Comparison of ENCODE assay signal across 9 cellular contexts in the genomic region with DNA sequence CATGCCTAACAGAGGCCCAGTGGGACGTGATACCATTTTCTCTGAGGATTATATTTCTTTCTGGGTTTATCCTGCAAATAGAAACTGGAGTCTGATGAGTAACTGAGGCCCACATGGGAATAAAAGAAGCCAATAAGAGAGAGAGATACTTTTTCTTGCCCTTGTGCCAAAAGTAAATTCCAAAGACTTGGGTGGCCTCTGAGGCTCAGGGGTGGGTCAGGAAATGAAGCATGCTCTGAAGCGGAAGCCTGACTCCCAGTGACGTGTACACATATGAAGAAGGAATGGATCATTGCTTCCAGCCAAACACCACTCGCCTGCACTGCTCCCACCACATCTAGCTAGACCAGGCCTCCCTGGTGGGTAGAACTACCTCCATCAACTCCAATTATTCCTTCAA.
DNase-seq lines count a peak whose midpoint lies in the region; ATAC-seq, FAIRE-seq and TF ChIP-seq lines count a peak whose summit lies in the region.
"Had no signal": no experiment of that assay in that cellular context is flagged by ENCODE, and none has a peak within 500 bp of the region (broad histone marks: within the 10 kb centered on the region; RNA-seq: fewer than 3 reads in every experiment).

No MANE protein-coding gene starts in this region.

- H3K4me2 ChIP-seq in trophoblast cell (ENCODE audit: low read length), result no peak overlapping the region

- H3K9me3 ChIP-seq in right cardiac atrium (ENCODE audit: control insufficient read depth, low read length) (no peaks in the 10 kb centered on the region), upper lobe of left lung (no peaks in the 10 kb centered on the region), trophoblast cell (ENCODE audit: insufficient read depth, low read depth, low read length) (no peaks in the 10 kb centered on the region)

- in situ Hi-C loops in brain microvascular endothelial cell (cut with HindIII; ENCODE audit: low pct_ligation_motif_present, low sequenced_read_pairs), result no loop called here

- H3K27me3 ChIP-seq in brain microvascular endothelial cell (replicated peaks) (no peaks in the 10 kb centered on the region), right cardiac atrium (ENCODE audit: control insufficient read depth, insufficient read depth) (no peaks in the 10 kb centered on the region), upper lobe of left lung (no peaks in the 10 kb centered on the region), trophoblast cell (ENCODE audit: insufficient read depth, low read length) (no peaks in the 10 kb centered on the region)

- H2AFZ ChIP-seq in trophoblast cell (ENCODE audit: insufficient read depth, low read length, poor library complexity), result no peak overlapping the region

- H3K9ac ChIP-seq in trophoblast cell (ENCODE audit: low read length), result no peak overlapping the region

- no peak for TF ChIP-seq POLR2A in upper lobe of left lung (IDR thresholded peaks at IDR 0.05)
- TF ChIP-seq POLR2A in GM12891 (IDR thresholded peaks at IDR 0.05; ENCODE audit: low read depth, low read length), result no peak

- no peak overlapping the region for H3K23ac ChIP-seq in trophoblast cell (ENCODE audit: low read length)

- no peak overlapping the region for H2BK5ac ChIP-seq in trophoblast cell (ENCODE audit: low read depth, low read length, poor library complexity)

- H4K8ac ChIP-seq in trophoblast cell (ENCODE audit: low read depth, low read length), result no peak overlapping the region

- H4K12ac ChIP-seq in trophoblast cell (ENCODE audit: low read depth, low read length), result no peak overlapping the region

- H3K4ac ChIP-seq in trophoblast cell (ENCODE audit: low read depth, low read length), result no peak overlapping the region

- FAIRE-seq in GM12891 (lab: Jason Lieb, UNC), result no peak
- FAIRE-seq: frontal cortex had no signal

- no peaks in the 10 kb centered on the region for H3K79me1 ChIP-seq in trophoblast cell (ENCODE audit: low read length)

- 46% methylated on average over 4 of the region's 4 CpGs for WGBS in right cardiac atrium
- WGBS in upper lobe of left lung, 2 donors, result 51 to 61% methylated on average over 2 to 4 of the region's 4 CpGs
- WGBS in trophoblast cell (ENCODE audit: extremely low coverage, insufficient coverage, insufficient read length), result no CpG with 5 or more reads among the region's 4 CpGs

- no peak overlapping the region for H3K14ac ChIP-seq in trophoblast cell (ENCODE audit: low read length)

- no peak overlapping the region for H4K91ac ChIP-seq in trophoblast cell (ENCODE audit: low read depth, low read length)

- ATAC-seq in right cardiac atrium (peak; percentile 65 to 93), upper lobe of left lung (ENCODE audit: low FRiP score in 2 of 2) (peak; percentile 42 to 76), HG03135 (IDR thresholded peaks at IDR 0.05; ENCODE audit: unreplicated experiment) (no peak)

- H3K27ac ChIP-seq in brain microvascular endothelial cell (peak overlapping the region; percentile 74), right cardiac atrium (ENCODE audit: low read length) (no peak overlapping the region), upper lobe of left lung (peak overlapping the region in 1 of 4 donors; percentile 53), trophoblast cell (ENCODE audit: low read depth, low read length) (no peak overlapping the region)

- H2BK120ac ChIP-seq in trophoblast cell (ENCODE audit: insufficient read depth, low read length, poor library complexity), result no peak overlapping the region

- no peak overlapping the region for H3K4me3 ChIP-seq in brain microvascular endothelial cell (ENCODE audit: low read depth, low read length)
- H3K4me3 ChIP-seq in right cardiac atrium (ENCODE audit: low read length), result no peak overlapping the region
- no peak overlapping the region for H3K4me3 ChIP-seq in upper lobe of left lung
- H3K4me3 ChIP-seq in trophoblast cell (ENCODE audit: low read depth, low read length), result no peak overlapping the region

- H3K79me2 ChIP-seq in trophoblast cell (ENCODE audit: control insufficient read depth, insufficient read depth, low read length, poor library complexity), result no peaks in the 10 kb centered on the region

- H3K18ac ChIP-seq in trophoblast cell (ENCODE audit: low read length), result no peak overlapping the region

- TF ChIP-seq CTCF in brain microvascular endothelial cell (IDR thresholded peaks at IDR 0.05; ENCODE audit: low read depth, low read length, missing control alignments), result no peak
- no peak for TF ChIP-seq CTCF in upper lobe of left lung (IDR thresholded peaks at IDR 0.05)

- intact Hi-C loops in right cardiac atrium (cut with DNase I), result loop anchor here in 1 of 4 donors (10.0 kb wide), 1 partner anchor 1297 kb away; no protein-coding TSS in a partner anchor

- no peak overlapping the region for H2BK12ac ChIP-seq in trophoblast cell (ENCODE audit: low read length)

- H2AK5ac ChIP-seq in trophoblast cell (ENCODE audit: low read length), result no peak overlapping the region

- H3K4me1 ChIP-seq in right cardiac atrium (ENCODE audit: control insufficient read depth, insufficient read depth, low read length) (peaks cover 4% of the 10 kb centered on the region), upper lobe of left lung (peaks cover 0 to 5% (median 4%) of the 10 kb centered on the region in 4 donors), trophoblast cell (ENCODE audit: control insufficient read depth in 1 of 2, insufficient read depth in 2 of 2, low read length in 2 of 2) (peaks cover 0 to 2% of the 10 kb centered on the region in 2 experiments)

- TF ChIP-seq EP300 in upper lobe of left lung (IDR thresholded peaks at IDR 0.05), result no peak

- DNase-seq in HS-27A (ENCODE audit: low read depth) (peak; percentile 98), brain microvascular endothelial cell (peak; percentile 96), right cardiac atrium (peak; percentile 44 to 61 (median 60)), upper lobe of left lung (no peak), GM12891 (ENCODE audit: insufficient read length, low spot score) (no peak), trophoblast cell (no peak)
- DNase-seq: activated CD4-positive, alpha-beta T cell treated with anti-CD3 and anti-CD28 coated beads, Interleukin-2, amount 10 ng/mL, durations not matched to agents 24 days and 14 days had no signal

- H3K36me3 ChIP-seq in brain microvascular endothelial cell (replicated peaks), result no peaks in the 10 kb centered on the region
- H3K36me3 ChIP-seq in upper lobe of left lung, result no peaks in the 10 kb centered on the region
- H3K36me3 ChIP-seq in trophoblast cell (ENCODE audit: control insufficient read depth in 1 of 2, insufficient read depth in 2 of 2, low read length in 2 of 2), result no peaks in the 10 kb centered on the region

TF ChIP-seq in GM12891, 5 proteins besides CTCF, POLR2A, EP300 and RAD21:
- TF ChIP-seq SPI1 (IDR thresholded peaks at IDR 0.05; ENCODE audit: low read depth, low read length) (no peak), PAX5 (IDR thresholded peaks at IDR 0.05; ENCODE audit: insufficient read depth, low read length, severe bottlenecking) (no peak), POLR2AphosphoS5 (IDR thresholded peaks at IDR 0.05; ENCODE audit: low read depth, low read length) (no peak), POU2F2 (IDR thresholded peaks at IDR 0.05; ENCODE audit: low read depth, low read length) (no peak), TAF1 (IDR thresholded peaks at IDR 0.05; ENCODE audit: low read depth, low read length) (no peak)

Comparison
In these comparisons a context has a peak if more than half of its experiments do, and no peak if none do; other contexts are left out.
1. DNase-seq: peak in HS-27A (single experiment), brain microvascular endothelial cell (single experiment) and right cardiac atrium (3 of 3); none in upper lobe of left lung (0 of 2), GM12891 (single experiment) and trophoblast cell (0 of 2).